18 cellular contexts compared by ENCODE assay signal in the genomic region with DNA sequence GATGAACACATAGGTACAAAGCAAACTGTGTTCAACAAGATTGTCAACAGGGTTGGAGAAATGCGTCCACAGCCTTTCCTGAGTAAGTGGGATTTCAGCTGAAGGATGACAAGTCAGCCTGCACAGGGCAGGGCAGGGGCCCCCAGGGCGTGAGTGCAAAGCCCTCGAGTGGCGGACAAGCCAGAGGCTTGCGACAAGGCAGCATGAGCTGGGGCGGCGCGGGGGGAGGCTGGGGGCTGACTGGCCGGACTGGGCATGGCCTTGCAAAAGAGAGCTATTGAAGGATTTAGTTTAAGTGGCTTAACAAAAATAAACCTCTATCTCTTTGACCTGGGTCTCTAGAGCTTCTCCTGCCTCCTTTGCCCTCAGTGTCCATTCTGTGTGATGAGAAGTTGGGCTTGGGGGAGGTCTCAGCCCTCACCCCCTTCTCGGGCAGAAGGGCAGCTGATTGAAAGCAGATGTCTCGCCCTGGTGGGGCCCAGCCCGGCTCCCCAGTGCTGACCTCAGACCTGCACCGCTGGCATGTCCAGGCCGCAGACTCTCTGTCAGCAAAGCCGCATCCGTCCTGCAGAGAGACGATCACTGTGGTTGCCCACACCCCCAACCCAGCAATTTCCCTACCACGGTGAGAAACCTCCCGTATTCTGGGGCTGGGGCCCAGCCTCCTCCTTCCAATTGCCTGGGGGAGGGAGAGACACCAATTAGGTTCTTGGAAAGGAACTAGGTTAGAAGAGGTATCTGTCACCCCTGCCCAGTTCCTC. TPM values are rescaled to one million over a fixed set of nuclear protein-coding genes. Genes with fewer than 3 reads are reported as not detected.
DNase-seq lines count a peak whose midpoint lies in the region; ATAC-seq lines count a peak whose summit lies in the region.
"Had no signal": no experiment of that assay in that cellular context is flagged by ENCODE, and none has a peak within 500 bp of the region (broad histone marks: within the 10 kb centered on the region; RNA-seq: fewer than 3 reads in every experiment).

No MANE protein-coding gene starts in this region.

- H3K4me3 Mint-ChIP-seq in activated CD4-positive, alpha-beta memory T cell treated with anti-CD3 and anti-CD28 coated beads for 36 hours, result no peak overlapping the region
- peak overlapping the region; percentile 69 to 86 (median 77) for H3K4me3 Mint-ChIP-seq in immature natural killer cell
- H3K4me3 Mint-ChIP-seq in stimulated activated effector memory CD8-positive, alpha-beta T cell treated with anti-CD3 and anti-CD28 coated beads, Interleukin-12 subunit alpha, Interleukin-12 subunit beta, amount 100 ng/mL, for 72 hours, result peak overlapping the region; percentile 43
- H3K4me3 Mint-ChIP-seq in activated T-helper 2 cell treated with anti-CD3 and anti-CD28 coated beads, Interferon-gamma antibody, Interleukin-2, Interleukin-4, amounts not matched to agents 10 μg/mL and 5 μg/mL and 100 μg/mL, durations not matched to agents 14 hours and 24 hours and 36 hours (ENCODE audit: low read depth), result no peak overlapping the region

- DNase-seq in activated CD8-positive, alpha-beta memory T cell treated with anti-CD3 and anti-CD28 coated beads, Interleukin-2, amount 50 U/mL, for 48 hours, result peak; percentile 53
- DNase-seq in activated CD8-positive, alpha-beta memory T cell treated with anti-CD3 and anti-CD28 coated beads for 24 hours, result no peak
- DNase-seq in activated CD4-positive, alpha-beta memory T cell treated with anti-CD3 and anti-CD28 coated beads for 36 hours, result peak; percentile 44
- DNase-seq in immature natural killer cell, result peak; percentile 88 to 92 (median 90)
- no peak for DNase-seq in stimulated activated effector memory CD8-positive, alpha-beta T cell treated with anti-CD3 and anti-CD28 coated beads, Interleukin-12 subunit alpha, Interleukin-12 subunit beta, amount 100 ng/mL, for 72 hours (ENCODE audit: low spot score in 2 of 2)
- no peak for DNase-seq in activated T-helper 2 cell treated with anti-CD3 and anti-CD28 coated beads, Interferon-gamma antibody, Interleukin-2, Interleukin-4, amounts not matched to agents 10 μg/mL and 5 μg/mL and 100 μg/mL, durations not matched to agents 14 hours and 24 hours and 36 hours (ENCODE audit: low spot score)
- DNase-seq in DMS79 (lab: John Stamatoyannopoulos, UW), result no peak
- DNase-seq in putamen (ENCODE audit: low spot score), result no peak
- DNase-seq: activated T-cell treated with anti-CD3 and anti-CD28 coated beads, Interleukin-2, amount 50 U/mL, for 48 hours; brain microvascular endothelial cell; KBM-7; NCI-H1436 treated with DMSO at 0.1 percent for 48 hours; NCI-H510A; SJCRH30; thyroid gland had no signal

- ATAC-seq in stimulated activated effector memory CD8-positive, alpha-beta T cell treated with anti-CD3 and anti-CD28 coated beads, Interleukin-12 subunit alpha, Interleukin-12 subunit beta, amount 100 ng/mL, for 72 hours, result peak; percentile 51

- no peaks in the 10 kb centered on the region for H3K9me3 Mint-ChIP-seq in activated CD4-positive, alpha-beta memory T cell treated with anti-CD3 and anti-CD28 coated beads for 36 hours
- no peaks in the 10 kb centered on the region for H3K9me3 Mint-ChIP-seq in immature natural killer cell
- no peaks in the 10 kb centered on the region for H3K9me3 Mint-ChIP-seq in stimulated activated effector memory CD8-positive, alpha-beta T cell treated with anti-CD3 and anti-CD28 coated beads, Interleukin-12 subunit alpha, Interleukin-12 subunit beta, amount 100 ng/mL, for 72 hours
- H3K9me3 Mint-ChIP-seq in activated T-helper 2 cell treated with anti-CD3 and anti-CD28 coated beads, Interferon-gamma antibody, Interleukin-2, Interleukin-4, amounts not matched to agents 10 μg/mL and 5 μg/mL and 100 μg/mL, durations not matched to agents 14 hours and 24 hours and 36 hours, result no peaks in the 10 kb centered on the region

- H3K4me1 Mint-ChIP-seq in activated CD4-positive, alpha-beta memory T cell treated with anti-CD3 and anti-CD28 coated beads for 36 hours (ENCODE audit: low read depth), result peaks cover 47% of the 10 kb centered on the region
- H3K4me1 Mint-ChIP-seq in immature natural killer cell, result peaks cover 56 to 60% of the 10 kb centered on the region in 2 donors
- peaks cover 67% of the 10 kb centered on the region for H3K4me1 Mint-ChIP-seq in stimulated activated effector memory CD8-positive, alpha-beta T cell treated with anti-CD3 and anti-CD28 coated beads, Interleukin-12 subunit alpha, Interleukin-12 subunit beta, amount 100 ng/mL, for 72 hours
- peaks cover 58% of the 10 kb centered on the region for H3K4me1 Mint-ChIP-seq in activated T-helper 2 cell treated with anti-CD3 and anti-CD28 coated beads, Interferon-gamma antibody, Interleukin-2, Interleukin-4, amounts not matched to agents 10 μg/mL and 5 μg/mL and 100 μg/mL, durations not matched to agents 14 hours and 24 hours and 36 hours (ENCODE audit: low read depth)

- no peaks in the 10 kb centered on the region for H3K36me3 Mint-ChIP-seq in activated CD4-positive, alpha-beta memory T cell treated with anti-CD3 and anti-CD28 coated beads for 36 hours
- H3K36me3 Mint-ChIP-seq in immature natural killer cell, result peaks cover 0 to 4% (median 0%) of the 10 kb centered on the region in 3 donors
- peaks cover 7% of the 10 kb centered on the region for H3K36me3 Mint-ChIP-seq in stimulated activated effector memory CD8-positive, alpha-beta T cell treated with anti-CD3 and anti-CD28 coated beads, Interleukin-12 subunit alpha, Interleukin-12 subunit beta, amount 100 ng/mL, for 72 hours
- peaks cover 4% of the 10 kb centered on the region for H3K36me3 Mint-ChIP-seq in activated T-helper 2 cell treated with anti-CD3 and anti-CD28 coated beads, Interferon-gamma antibody, Interleukin-2, Interleukin-4, amounts not matched to agents 10 μg/mL and 5 μg/mL and 100 μg/mL, durations not matched to agents 14 hours and 24 hours and 36 hours (ENCODE audit: low read depth)

- intact Hi-C loops in activated CD4-positive, alpha-beta memory T cell treated with anti-CD3 and anti-CD28 coated beads for 36 hours (cut with micrococcal nuclease), result no loop called here
- intact Hi-C loops in activated T-helper 2 cell treated with anti-CD3 and anti-CD28 coated beads, Interferon-gamma antibody, Interleukin-2, Interleukin-4, amounts not matched to agents 10 μg/mL and 5 μg/mL and 100 μg/mL, durations not matched to agents 14 hours and 24 hours and 36 hours (cut with micrococcal nuclease), result no loop called here

- no peaks in the 10 kb centered on the region for H3K27me3 Mint-ChIP-seq in activated CD4-positive, alpha-beta memory T cell treated with anti-CD3 and anti-CD28 coated beads for 36 hours
- peaks cover 10 to 28% (median 11%) of the 10 kb centered on the region in 3 donors for H3K27me3 Mint-ChIP-seq in immature natural killer cell (ENCODE audit: low read depth in 3 of 3)
- H3K27me3 Mint-ChIP-seq in activated T-helper 2 cell treated with anti-CD3 and anti-CD28 coated beads, Interferon-gamma antibody, Interleukin-2, Interleukin-4, amounts not matched to agents 10 μg/mL and 5 μg/mL and 100 μg/mL, durations not matched to agents 14 hours and 24 hours and 36 hours (ENCODE audit: low read depth), result no peaks in the 10 kb centered on the region

- POLR2A ChIA-PET in activated CD4-positive, alpha-beta memory T cell treated with anti-CD3 and anti-CD28 coated beads for 36 hours (lab: Charles Lee), result interaction anchor here (1.3 kb wide), 1 partner anchor 14 kb away, joined by 4 read pairs; no protein-coding TSS in a partner anchor

- CTCF ChIA-PET in activated CD4-positive, alpha-beta memory T cell treated with anti-CD3 and anti-CD28 coated beads for 36 hours (lab: Charles Lee), result interaction anchor here (0.7 to 2.8 kb wide), 5 partner anchors 11 to 196 kb away, joined by 3 to 14 read pairs (median 8); a partner anchor contains a TSS

- no peak overlapping the region for H3K27ac Mint-ChIP-seq in activated CD4-positive, alpha-beta memory T cell treated with anti-CD3 and anti-CD28 coated beads for 36 hours
- H3K27ac Mint-ChIP-seq in immature natural killer cell, result peak overlapping the region in 5 of 6 donors; percentile 84 to 89 (median 87)
- H3K27ac Mint-ChIP-seq in stimulated activated effector memory CD8-positive, alpha-beta T cell treated with anti-CD3 and anti-CD28 coated beads, Interleukin-12 subunit alpha, Interleukin-12 subunit beta, amount 100 ng/mL, for 72 hours, result peak overlapping the region; percentile 96
- H3K27ac Mint-ChIP-seq in activated T-helper 2 cell treated with anti-CD3 and anti-CD28 coated beads, Interferon-gamma antibody, Interleukin-2, Interleukin-4, amounts not matched to agents 10 μg/mL and 5 μg/mL and 100 μg/mL, durations not matched to agents 14 hours and 24 hours and 36 hours, result no peak overlapping the region

RNA-seq across cellular contexts. Expression of a gene that starts 24.3 kb away (rescaled TPM):
- total RNA-seq in activated CD4-positive, alpha-beta memory T cell treated with anti-CD3 and anti-CD28 coated beads for 36 hours, result not detected
- polyA plus RNA-seq in immature natural killer cell, result under 1 TPM in 2 of 3 donors, not detected in 1; 0.09 to 0.13 TPM
- not detected in 2 replicates for total RNA-seq in activated T-helper 2 cell treated with anti-CD3 and anti-CD28 coated beads, Interferon-gamma antibody, Interleukin-2, Interleukin-4, amounts not matched to agents 10 μg/mL and 5 μg/mL and 100 μg/mL, durations not matched to agents 14 hours and 24 hours and 36 hours
- total RNA-seq: glomerular endothelial cell, SJCRH30, thyroid gland had no signal
- polyA plus RNA-seq: AG04450, neural cell had no signal

RNA-seq across cellular contexts. Expression of a gene that starts 47.2 kb away (rescaled TPM):
- 1 to 10 TPM; 1.6 to 2.1 TPM for total RNA-seq in activated CD4-positive, alpha-beta memory T cell treated with anti-CD3 and anti-CD28 coated beads for 36 hours
- polyA plus RNA-seq in immature natural killer cell, result 1 to 10 TPM; 1.1 to 7.1 (median 5.9) TPM
- 11.2 and 13.6 TPM in 2 replicates for total RNA-seq in activated T-helper 2 cell treated with anti-CD3 and anti-CD28 coated beads, Interferon-gamma antibody, Interleukin-2, Interleukin-4, amounts not matched to agents 10 μg/mL and 5 μg/mL and 100 μg/mL, durations not matched to agents 14 hours and 24 hours and 36 hours

Comparison
In these comparisons a context has a peak if more than half of its experiments do, and no peak if none do; other contexts are left out.
1. DNase-seq: peak in activated CD8-positive, alpha-beta memory T cell treated with anti-CD3 and anti-CD28 coated beads, Interleukin-2, amount 50 U/mL, for 48 hours (single experiment), activated CD4-positive, alpha-beta memory T cell treated with anti-CD3 and anti-CD28 coated beads for 36 hours (single experiment) and immature natural killer cell (3 of 3); none in activated CD8-positive, alpha-beta memory T cell treated with anti-CD3 and anti-CD28 coated beads for 24 hours (single experiment), stimulated activated effector memory CD8-positive, alpha-beta T cell treated with anti-CD3 and anti-CD28 coated beads, Interleukin-12 subunit alpha, Interleukin-12 subunit beta, amount 100 ng/mL, for 72 hours (0 of 2), activated T-helper 2 cell treated with anti-CD3 and anti-CD28 coated beads, Interferon-gamma antibody, Interleukin-2, Interleukin-4, amounts not matched to agents 10 μg/mL and 5 μg/mL and 100 μg/mL, durations not matched to agents 14 hours and 24 hours and 36 hours (single experiment), DMS79 (single experiment) and putamen (single experiment).
2. H3K27ac Mint-ChIP-seq: peak in immature natural killer cell (5 of 6) and stimulated activated effector memory CD8-positive, alpha-beta T cell treated with anti-CD3 and anti-CD28 coated beads, Interleukin-12 subunit alpha, Interleukin-12 subunit beta, amount 100 ng/mL, for 72 hours (single experiment); none in activated CD4-positive, alpha-beta memory T cell treated with anti-CD3 and anti-CD28 coated beads for 36 hours (single experiment) and activated T-helper 2 cell treated with anti-CD3 and anti-CD28 coated beads, Interferon-gamma antibody, Interleukin-2, Interleukin-4, amounts not matched to agents 10 μg/mL and 5 μg/mL and 100 μg/mL, durations not matched to agents 14 hours and 24 hours and 36 hours (single experiment).
3. H3K4me3 Mint-ChIP-seq: peak in immature natural killer cell (5 of 5) and stimulated activated effector memory CD8-positive, alpha-beta T cell treated with anti-CD3 and anti-CD28 coated beads, Interleukin-12 subunit alpha, Interleukin-12 subunit beta, amount 100 ng/mL, for 72 hours (single experiment); none in activated CD4-positive, alpha-beta memory T cell treated with anti-CD3 and anti-CD28 coated beads for 36 hours (single experiment) and activated T-helper 2 cell treated with anti-CD3 and anti-CD28 coated beads, Interferon-gamma antibody, Interleukin-2, Interleukin-4, amounts not matched to agents 10 μg/mL and 5 μg/mL and 100 μg/mL, durations not matched to agents 14 hours and 24 hours and 36 hours (single experiment).